1 cellular context compared by ENCODE assay signal in the genomic region with DNA sequence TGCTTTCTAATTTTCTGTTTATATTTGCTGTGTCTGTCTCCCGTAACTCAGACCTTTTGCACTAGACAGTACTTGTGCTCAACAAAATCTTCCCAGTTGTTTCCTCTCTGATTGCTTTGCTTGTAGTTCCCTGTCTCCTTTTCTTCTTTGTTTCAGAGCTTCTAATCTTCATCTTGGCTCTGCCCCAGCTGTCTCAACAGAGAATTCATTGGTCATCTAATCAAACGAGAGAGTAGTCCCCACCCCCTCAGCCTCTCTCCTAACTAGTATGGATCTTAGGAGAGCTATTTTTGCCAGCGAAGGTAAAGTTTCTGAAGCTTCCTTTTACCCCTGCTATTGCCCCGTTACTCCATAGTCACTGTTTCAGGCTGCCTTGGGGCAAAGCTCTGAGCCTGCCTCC.
TF ChIP-seq lines count a peak whose summit lies in the region.

No MANE protein-coding gene starts in this region.

TF ChIP-seq in IMR-90, 13 proteins besides CTCF, POLR2A, EP300 and RAD21:
- TF ChIP-seq USF2 (IDR thresholded peaks at IDR 0.05; ENCODE audit: low read depth, low read length) (no peak), RCOR1 (IDR thresholded peaks at IDR 0.05; ENCODE audit: insufficient replicate concordance, low read length) (no peak), NFE2L2 (IDR thresholded peaks at IDR 0.05; ENCODE audit: low read depth, low read length) (no peak), SMC3 (IDR thresholded peaks at IDR 0.05; ENCODE audit: low read depth, low read length) (no peak), MAFK (IDR thresholded peaks at IDR 0.05; ENCODE audit: low read depth, low read length) (no peak), FOS (IDR thresholded peaks at IDR 0.05; ENCODE audit: low read depth, low read length) (no peak), BHLHE40 (IDR thresholded peaks at IDR 0.05; ENCODE audit: low read depth, low read length) (no peak), CHD1 (IDR thresholded peaks at IDR 0.05; ENCODE audit: low read depth, low read length) (no peak), MXI1 (IDR thresholded peaks at IDR 0.05; ENCODE audit: borderline replicate concordance, low read depth, low read length) (no peak), RFX5 (IDR thresholded peaks at IDR 0.05; ENCODE audit: low read depth, low read length) (no peak), MAZ (IDR thresholded peaks at IDR 0.05; ENCODE audit: borderline replicate concordance, low read depth, low read length) (no peak), CEBPB (IDR thresholded peaks at IDR 0.05; ENCODE audit: low read depth, low read length) (no peak)
- TF ChIP-seq, protein P1, sequence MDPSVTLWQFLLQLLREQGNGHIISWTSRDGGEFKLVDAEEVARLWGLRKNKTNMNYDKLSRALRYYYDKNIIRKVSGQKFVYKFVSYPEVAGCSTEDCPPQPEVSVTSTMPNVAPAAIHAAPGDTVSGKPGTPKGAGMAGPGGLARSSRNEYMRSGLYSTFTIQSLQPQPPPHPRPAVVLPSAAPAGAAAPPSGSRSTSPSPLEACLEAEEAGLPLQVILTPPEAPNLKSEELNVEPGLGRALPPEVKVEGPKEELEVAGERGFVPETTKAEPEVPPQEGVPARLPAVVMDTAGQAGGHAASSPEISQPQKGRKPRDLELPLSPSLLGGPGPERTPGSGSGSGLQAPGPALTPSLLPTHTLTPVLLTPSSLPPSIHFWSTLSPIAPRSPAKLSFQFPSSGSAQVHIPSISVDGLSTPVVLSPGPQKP (IDR thresholded peaks at IDR 0.05; ENCODE audit: borderline replicate concordance, low read depth, low read length), result no peak
